9 cellular contexts compared by ENCODE assay signal in the genomic region with DNA sequence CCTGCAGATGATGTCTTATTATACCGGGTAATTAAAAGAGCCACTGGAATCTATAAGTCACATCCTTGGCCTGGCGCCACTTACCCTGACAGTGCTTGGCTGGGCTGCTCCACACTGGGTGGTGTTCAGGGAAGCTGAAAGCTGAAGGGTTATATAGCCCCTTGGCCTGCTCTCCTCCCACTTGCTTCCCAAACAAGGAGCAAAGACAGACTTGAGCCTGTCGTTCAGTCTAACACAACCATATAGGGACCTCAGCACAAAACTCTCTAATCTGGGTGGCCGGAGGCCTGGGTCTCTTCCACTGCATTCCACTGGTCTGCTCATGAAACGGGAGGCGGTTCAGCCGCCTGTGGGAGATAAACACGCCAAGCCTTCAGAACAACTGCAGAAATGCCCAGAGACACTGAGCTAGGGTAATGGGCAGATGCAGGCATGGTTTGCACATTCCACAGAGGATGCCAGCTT. TPM values are rescaled to one million over a fixed set of nuclear protein-coding genes. Genes with fewer than 3 reads are reported as not detected.
DNase-seq lines count a peak whose midpoint lies in the region; ATAC-seq and TF ChIP-seq lines count a peak whose summit lies in the region.
"Had no signal": no experiment of that assay in that cellular context is flagged by ENCODE, and none has a peak within 500 bp of the region (broad histone marks: within the 10 kb centered on the region; RNA-seq: fewer than 3 reads in every experiment).

TSS of gene ACTA2 (minus strand) at position 127 of the 465 bp plus-strand sequence. CDS start 3,843 bp downstream, outside the sequence.

- no peaks in the 10 kb centered on the region for H3K27me3 Mint-ChIP-seq in activated naive CD8-positive, alpha-beta T cell treated with anti-CD3 and anti-CD28 coated beads for 36 hours

- H3K36me3 Mint-ChIP-seq in activated naive CD8-positive, alpha-beta T cell treated with anti-CD3 and anti-CD28 coated beads for 36 hours: peaks cover 5% of the 10 kb centered on the region

- DNase-seq in EL (peak; percentile 58), amniotic stem cell (lab: John Stamatoyannopoulos, UW) (peak; percentile 78), left ventricle myocardium superior (peak; percentile 46), retinal pigment epithelial cell (ENCODE audit: low read depth) (no peak), cortex of kidney (lab: John Stamatoyannopoulos, UW) (no peak)
- no peak for DNase-seq in activated CD4-positive, alpha-beta T cell treated with anti-CD3 and anti-CD28 coated beads for 1 hour
- no peak for DNase-seq in activated naive CD8-positive, alpha-beta T cell treated with anti-CD3 and anti-CD28 coated beads for 36 hours
- DNase-seq in stimulated activated CD8-positive, alpha-beta memory T cell treated with anti-CD3 and anti-CD28 coated beads, Interleukin-4, amount 100 ng/mL, for 48 hours: no peak

- no peak within 1 kb of the TSS for H3K4me3 Mint-ChIP-seq in activated naive CD8-positive, alpha-beta T cell treated with anti-CD3 and anti-CD28 coated beads for 36 hours
- H3K4me3 Mint-ChIP-seq: T-helper 1 cell treated with Interleukin-12 subunit alpha and Interleukin-12 subunit beta and Interleukin-4 antibody, amounts not matched to agents 30 μg/mL and 1 μg/mL, for 36 hours had no signal

- TF ChIP-seq CTCF in retinal pigment epithelial cell (conservative IDR thresholded peaks at IDR 0.05; ENCODE audit: low read depth, low read length): no peak

- peak within 1 kb of the TSS; percentile 7 for H3K4me3 ChIP-seq in retinal pigment epithelial cell (ENCODE audit: low read length)

- no peaks in the 10 kb centered on the region for H3K9me3 Mint-ChIP-seq in activated naive CD8-positive, alpha-beta T cell treated with anti-CD3 and anti-CD28 coated beads for 36 hours
- H3K9me3 Mint-ChIP-seq: T-helper 1 cell treated with Interleukin-12 subunit alpha and Interleukin-12 subunit beta and Interleukin-4 antibody, amounts not matched to agents 30 μg/mL and 1 μg/mL, for 36 hours had no signal

- intact Hi-C loops in left ventricle myocardium superior (cut with micrococcal nuclease): no loop called here

- H3K27ac Mint-ChIP-seq in activated naive CD8-positive, alpha-beta T cell treated with anti-CD3 and anti-CD28 coated beads for 36 hours: no peak within 1 kb of the TSS
- H3K27ac Mint-ChIP-seq: T-helper 1 cell treated with Interleukin-12 subunit alpha and Interleukin-12 subunit beta and Interleukin-4 antibody, amounts not matched to agents 30 μg/mL and 1 μg/mL, for 36 hours had no signal

- peak; percentile 37 for ATAC-seq in left ventricle myocardium superior

- H3K4me1 Mint-ChIP-seq in activated naive CD8-positive, alpha-beta T cell treated with anti-CD3 and anti-CD28 coated beads for 36 hours: no peaks in the 10 kb centered on the region

RNA-seq across cellular contexts. Expression of gene ACTA2, which starts in this region (rescaled TPM):
- 53.5 TPM for total RNA-seq in left ventricle myocardium superior
- 1 to 10 TPM; 4.7 to 5.0 TPM for total RNA-seq in activated naive CD8-positive, alpha-beta T cell treated with anti-CD3 and anti-CD28 coated beads for 36 hours

Comparison
In these comparisons a context has a peak if more than half of its experiments do, and no peak if none do; other contexts are left out.
1. DNase-seq: peak in EL (single experiment), amniotic stem cell (single experiment) and left ventricle myocardium superior (single experiment); none in retinal pigment epithelial cell (single experiment), cortex of kidney (single experiment), activated CD4-positive, alpha-beta T cell treated with anti-CD3 and anti-CD28 coated beads for 1 hour (single experiment), activated naive CD8-positive, alpha-beta T cell treated with anti-CD3 and anti-CD28 coated beads for 36 hours (single experiment) and stimulated activated CD8-positive, alpha-beta memory T cell treated with anti-CD3 and anti-CD28 coated beads, Interleukin-4, amount 100 ng/mL, for 48 hours (single experiment).